ENCODE assay signal across 1 cellular context in the genomic region with DNA sequence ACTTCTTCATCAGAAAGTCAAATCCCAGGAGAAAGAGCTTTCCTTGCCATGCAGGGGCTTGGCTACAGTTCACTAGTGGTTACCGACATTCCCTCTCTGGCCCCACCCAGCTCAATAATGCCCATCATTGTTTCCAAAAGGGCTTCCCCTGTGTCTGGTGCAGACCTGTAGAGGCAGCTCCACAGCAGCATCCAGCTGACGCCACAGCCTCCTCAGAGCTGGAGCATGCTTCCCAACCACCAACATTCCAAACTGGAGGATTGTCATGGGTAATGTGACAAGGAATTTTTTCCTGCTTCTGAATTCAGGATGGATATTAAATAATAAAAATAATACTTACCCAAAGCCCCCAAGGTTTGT.
TF ChIP-seq lines count a peak whose summit lies in the region.

No MANE protein-coding gene starts in this region.

TF ChIP-seq in GM23338, 12 proteins besides CTCF, POLR2A, EP300 and RAD21 (continued from another document):
- TF ChIP-seq, protein P1, sequence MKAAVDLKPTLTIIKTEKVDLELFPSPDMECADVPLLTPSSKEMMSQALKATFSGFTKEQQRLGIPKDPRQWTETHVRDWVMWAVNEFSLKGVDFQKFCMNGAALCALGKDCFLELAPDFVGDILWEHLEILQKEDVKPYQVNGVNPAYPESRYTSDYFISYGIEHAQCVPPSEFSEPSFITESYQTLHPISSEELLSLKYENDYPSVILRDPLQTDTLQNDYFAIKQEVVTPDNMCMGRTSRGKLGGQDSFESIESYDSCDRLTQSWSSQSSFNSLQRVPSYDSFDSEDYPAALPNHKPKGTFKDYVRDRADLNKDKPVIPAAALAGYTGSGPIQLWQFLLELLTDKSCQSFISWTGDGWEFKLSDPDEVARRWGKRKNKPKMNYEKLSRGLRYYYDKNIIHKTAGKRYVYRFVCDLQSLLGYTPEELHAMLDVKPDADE (IDR thresholded peaks at IDR 0.05): no peak
- no peak for TF ChIP-seq ZNF114 (CRISPR knock-in tag; IDR thresholded peaks at IDR 0.05)
- TF ChIP-seq NANOG (IDR thresholded peaks at IDR 0.05; ENCODE audit: borderline replicate concordance): no peak
- no peak for TF ChIP-seq STAT1 (IDR thresholded peaks at IDR 0.05; ENCODE audit: unreplicated experiment)
- no peak for TF ChIP-seq ZNF331 (CRISPR knock-in tag; IDR thresholded peaks at IDR 0.05; ENCODE audit: low read depth)
